9 cellular contexts compared by ENCODE assay signal in the genomic region with DNA sequence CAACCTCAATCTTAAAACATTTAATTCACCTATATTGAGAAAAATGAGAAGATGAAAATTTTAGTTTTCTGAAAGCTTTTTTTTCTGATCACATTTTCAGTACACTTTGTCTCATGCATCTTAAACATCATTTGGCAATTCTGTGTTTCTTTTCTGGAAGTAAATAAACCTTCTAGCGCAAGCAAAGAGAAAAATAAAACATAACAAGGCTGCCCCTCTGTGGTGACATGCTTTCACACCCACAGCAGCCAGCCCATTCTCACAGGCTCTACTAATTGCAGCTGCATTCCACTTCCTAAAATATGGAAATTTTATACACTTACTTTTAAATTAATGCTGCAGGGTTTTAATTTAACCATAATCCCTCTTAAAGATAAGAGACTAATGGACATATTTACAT.
DNase-seq lines count a peak whose midpoint lies in the region; ATAC-seq and FAIRE-seq lines count a peak whose summit lies in the region.
"Had no signal": no experiment of that assay in that cellular context is flagged by ENCODE, and none has a peak within 500 bp of the region (broad histone marks: within the 10 kb centered on the region; RNA-seq: fewer than 3 reads in every experiment).

No MANE protein-coding gene starts in this region.

- FAIRE-seq in colon (lab: Jason Lieb, UNC): peak; percentile 28

- peak; percentile 2 for DNase-seq in DMS114 treated with DMSO at 0.1 percent for 48 hours (lab: John Stamatoyannopoulos, UW; ENCODE audit: unreplicated experiment)
- DNase-seq in M059J (ENCODE audit: low read depth): peak; percentile 1
- DNase-seq in midbrain (lab: John Stamatoyannopoulos, UW): peak; percentile 37
- no peak for DNase-seq in SHP77 treated with DMSO at 0.1 percent for 48 hours (lab: John Stamatoyannopoulos, UW)
- DNase-seq in T1000 (lab: John Stamatoyannopoulos, UW): no peak
- DNase-seq: activated T-cell treated with anti-CD3 and anti-CD28 coated beads, Interleukin-2, amount 50 U/mL, for 1 hour had no signal

- ATAC-seq in HG02884 (IDR thresholded peaks at IDR 0.05; ENCODE audit: unreplicated experiment): no peak
- no peak for ATAC-seq in esophagus mucosa

Comparison
In these comparisons a context has a peak if more than half of its experiments do, and no peak if none do; other contexts are left out.
1. DNase-seq: peak in DMS114 treated with DMSO at 0.1 percent for 48 hours (single experiment), M059J (single experiment) and midbrain (single experiment); none in SHP77 treated with DMSO at 0.1 percent for 48 hours (single experiment) and T1000 (single experiment).